In genomic region chr3:144754076-144754783, GRCh38 we compare ENCODE assay signal across 19 cellular contexts.
"Had no signal": no experiment of that assay in that cellular context is flagged by ENCODE, and none has a peak within 500 bp of the region (broad histone marks: within the 10 kb centered on the region; RNA-seq: fewer than 3 reads in every experiment).

No MANE protein-coding gene starts in this region.

- H3K4me1 ChIP-seq: heart left ventricle, transverse colon had no signal

- DNase-seq: effector memory CD4-positive, alpha-beta T cell; heart left ventricle; hippocampal formation; left colon; left ventricle myocardium superior; mesenchymal stem cell; midbrain; naive B cell; posterior cingulate gyrus; stimulated activated CD4-positive, alpha-beta T cell treated with anti-CD3 and anti-CD28 coated beads, Interleukin-2, amount 100 ng/mL, for 24 hours; stimulated activated CD4-positive, alpha-beta T cell treated with anti-CD3 and anti-CD28 coated beads, Interleukin-4, amount 100 ng/mL, for 4 hours; stimulated activated naive B cell treated with anti-CD40 and anti-IgM and Interleukin-4, amounts not matched to agents 10 μg/mL and 1 μg/mL and 100 μg/mL, for 72 hours; stimulated activated naive CD8-positive, alpha-beta T cell treated with anti-CD3 and anti-CD28 coated beads, Interleukin-15, amount 100 ng/mL, for 72 hours; transverse colon had no signal

- FAIRE-seq: endometrium, frontal cortex had no signal

- H3K9me3 ChIP-seq: thoracic aorta, transverse colon had no signal

- H3K27ac ChIP-seq: heart left ventricle, skin epidermis, thoracic aorta, transverse colon had no signal

- H3K27me3 ChIP-seq: heart left ventricle, transverse colon had no signal

- H3K4me3 ChIP-seq: heart left ventricle, lung, skin epidermis, thoracic aorta, transverse colon had no signal

- H3K36me3 ChIP-seq: heart left ventricle, thoracic aorta, transverse colon had no signal
